In the genomic region with DNA sequence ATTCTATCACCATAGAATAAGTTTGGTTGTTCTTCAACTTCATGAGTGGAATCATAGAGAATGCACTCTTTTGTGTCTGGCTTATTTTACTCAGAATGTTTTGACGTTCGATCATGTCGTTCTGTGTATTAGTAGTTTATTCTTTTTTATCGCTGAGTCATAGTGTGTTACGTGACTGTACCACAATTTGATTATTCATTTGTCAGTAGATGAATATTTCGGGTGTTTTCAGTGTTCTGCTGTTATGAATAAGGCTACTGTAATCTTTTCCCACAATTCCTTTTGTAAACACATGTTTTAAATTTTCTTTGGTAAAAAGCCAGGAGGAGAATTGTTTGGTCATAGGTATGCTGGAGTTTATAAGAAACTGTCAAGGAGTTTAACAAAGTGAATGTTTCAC, we compare ENCODE assay signal across 27 cellular contexts.
A peak's percentile ranks its signal among the peaks of the same experiment; 100 is the strongest.
DNase-seq lines count a peak whose midpoint lies in the region; ATAC-seq and TF ChIP-seq lines count a peak whose summit lies in the region.
"Had no signal": no experiment of that assay in that cellular context is flagged by ENCODE, and none has a peak within 500 bp of the region (broad histone marks: within the 10 kb centered on the region; RNA-seq: fewer than 3 reads in every experiment).

No MANE protein-coding gene starts in this region.

- H3K9me3 Mint-ChIP-seq in mesothelial cell of epicardium (no peaks in the 10 kb centered on the region), GM23338 (no peaks in the 10 kb centered on the region)
- no peaks in the 10 kb centered on the region for H3K9me3 Mint-ChIP-seq in T-helper 2 cell treated with Interferon-gamma antibody and Interleukin-4, amounts not matched to agents 5 μg/mL and 100 μg/mL, for 36 hours
- H3K9me3 Mint-ChIP-seq: activated naive CD4-positive, alpha-beta T cell treated with anti-CD3 and anti-CD28 coated beads for 36 hours; CD4-positive, CD25-positive, alpha-beta regulatory T cell; neural crest cell; stimulated activated naive B cell treated with anti-CD40 and anti-IgM and Interleukin-4, amounts not matched to agents 10 μg/mL and 1 μg/mL and 100 μg/mL, for 72 hours had no signal

- H2AFZ ChIP-seq in GM23338, result no peak overlapping the region

- H3K79me2 ChIP-seq in GM23338 (replicated peaks; ENCODE audit: insufficient read depth), result no peaks in the 10 kb centered on the region

- no peaks in the 10 kb centered on the region for H3F3A ChIP-seq in GM23338 (replicated peaks; ENCODE audit: low read depth)

- H3K27ac ChIP-seq in GM23338 (ENCODE audit: low read depth), result no peak overlapping the region

- H3K9me2 ChIP-seq in GM23338 (ENCODE audit: insufficient read depth), result no peaks in the 10 kb centered on the region

- H3K4me1 Mint-ChIP-seq in mesothelial cell of epicardium (peaks cover 23% of the 10 kb centered on the region), GM23338 (no peaks in the 10 kb centered on the region; the same call in 2 of the 3 replicates)
- no peaks in the 10 kb centered on the region for H3K4me1 Mint-ChIP-seq in T-helper 2 cell treated with Interferon-gamma antibody and Interleukin-4, amounts not matched to agents 5 μg/mL and 100 μg/mL, for 36 hours (ENCODE audit: low read depth)
- H3K4me1 Mint-ChIP-seq: CD4-positive, CD25-positive, alpha-beta regulatory T cell; neural crest cell; stimulated activated naive B cell treated with anti-CD40 and anti-IgM and Interleukin-4, amounts not matched to agents 10 μg/mL and 1 μg/mL and 100 μg/mL, for 72 hours had no signal

- no peaks in the 10 kb centered on the region for H4K20me1 ChIP-seq in GM23338 (replicated peaks; ENCODE audit: insufficient read depth)

- no peaks in the 10 kb centered on the region for H3K36me3 Mint-ChIP-seq in mesothelial cell of epicardium
- no peaks in the 10 kb centered on the region for H3K36me3 Mint-ChIP-seq in T-helper 2 cell treated with Interferon-gamma antibody and Interleukin-4, amounts not matched to agents 5 μg/mL and 100 μg/mL, for 36 hours (ENCODE audit: low read depth)
- no peaks in the 10 kb centered on the region for H3K36me3 Mint-ChIP-seq in GM23338 (ENCODE audit: low read depth)
- H3K36me3 Mint-ChIP-seq: CD4-positive, CD25-positive, alpha-beta regulatory T cell; stimulated activated naive B cell treated with anti-CD40 and anti-IgM and Interleukin-4, amounts not matched to agents 10 μg/mL and 1 μg/mL and 100 μg/mL, for 72 hours had no signal

- H3K4me3 Mint-ChIP-seq in mesothelial cell of epicardium (no peak overlapping the region), GM23338 (no peak overlapping the region)
- H3K4me3 Mint-ChIP-seq in T-helper 2 cell treated with Interferon-gamma antibody and Interleukin-4, amounts not matched to agents 5 μg/mL and 100 μg/mL, for 36 hours, result no peak overlapping the region
- H3K4me3 Mint-ChIP-seq: activated naive CD4-positive, alpha-beta T cell treated with anti-CD3 and anti-CD28 coated beads for 36 hours; CD4-positive, CD25-positive, alpha-beta regulatory T cell; neural crest cell; stimulated activated naive B cell treated with anti-CD40 and anti-IgM and Interleukin-4, amounts not matched to agents 10 μg/mL and 1 μg/mL and 100 μg/mL, for 72 hours had no signal

- no peaks in the 10 kb centered on the region for H3K27me3 ChIP-seq in GM23338 (ENCODE audit: insufficient read depth)

- peak; percentile 33 for DNase-seq in H4 (ENCODE audit: low spot score)
- DNase-seq in amniotic epithelial cell (ENCODE audit: low read depth), result peak; percentile 73
- peak; percentile 54 for DNase-seq in fibroblast of mammary gland (ENCODE audit: low read depth)
- no peak for DNase-seq in mesothelial cell of epicardium (ENCODE audit: low spot score in 2 of 2, unreplicated experiment in 2 of 2)
- DNase-seq in effector CD4-positive, alpha-beta T cell, result no peak
- DNase-seq in T-helper 2 cell treated with Interferon-gamma antibody and Interleukin-4, amounts not matched to agents 5 μg/mL and 100 μg/mL, for 36 hours (ENCODE audit: low spot score), result no peak
- DNase-seq in occipital lobe (lab: John Stamatoyannopoulos, UW), result no peak
- no peak for DNase-seq in GM23338 (ENCODE audit: low spot score)
- DNase-seq: activated CD4-positive, CD25-positive, alpha-beta regulatory T cell treated with anti-CD3 and anti-CD28 coated beads, Interleukin-2, amount 50 U/mL, for 72 hours; activated naive CD4-positive, alpha-beta T cell treated with anti-CD3 and anti-CD28 coated beads for 36 hours; activated T-cell treated with anti-CD3 and anti-CD28 coated beads, Interleukin-2, amount 50 U/mL, for 48 hours; anterior cingulate cortex; CD4-positive, CD25-positive, alpha-beta regulatory T cell; DMS53; effector memory CD4-positive, alpha-beta T cell; GF-D8; Kasumi-1; left ventricle myocardium superior; NCI-H1105; NCI-H2029; NCI-H226; NCI-H774; SHP77; small intestine; stimulated activated CD4-positive, alpha-beta T cell treated with anti-CD3 and anti-CD28 coated beads, Interleukin-2, amount 100 ng/mL, for 24 hours; stimulated activated naive B cell treated with anti-CD40 and anti-IgM and Interleukin-4, amounts not matched to agents 10 μg/mL and 1 μg/mL and 100 μg/mL, for 72 hours had no signal

- H3K27me3 Mint-ChIP-seq in mesothelial cell of epicardium (ENCODE audit: low read depth), result peaks cover 53% of the 10 kb centered on the region
- peaks cover 8% of the 10 kb centered on the region for H3K27me3 Mint-ChIP-seq in T-helper 2 cell treated with Interferon-gamma antibody and Interleukin-4, amounts not matched to agents 5 μg/mL and 100 μg/mL, for 36 hours (ENCODE audit: low read depth)
- H3K27me3 Mint-ChIP-seq in GM23338 (ENCODE audit: insufficient read depth, low read depth, poor library complexity), result no peaks in the 10 kb centered on the region

- H3K4me3 ChIP-seq in fibroblast of mammary gland (ENCODE audit: control insufficient read depth, low read depth, low read length) (no peak overlapping the region), GM23338 (no peak overlapping the region)

- peak overlapping the region; percentile 23 for H3K27ac Mint-ChIP-seq in mesothelial cell of epicardium
- no peak overlapping the region for H3K27ac Mint-ChIP-seq in T-helper 2 cell treated with Interferon-gamma antibody and Interleukin-4, amounts not matched to agents 5 μg/mL and 100 μg/mL, for 36 hours
- H3K27ac Mint-ChIP-seq in GM23338, result no peak overlapping the region
- H3K27ac Mint-ChIP-seq: activated naive CD4-positive, alpha-beta T cell treated with anti-CD3 and anti-CD28 coated beads for 36 hours; CD4-positive, CD25-positive, alpha-beta regulatory T cell; stimulated activated naive B cell treated with anti-CD40 and anti-IgM and Interleukin-4, amounts not matched to agents 10 μg/mL and 1 μg/mL and 100 μg/mL, for 72 hours had no signal

- no peaks in the 10 kb centered on the region for H3K36me3 ChIP-seq in GM23338 (ENCODE audit: insufficient read depth)

- H3K4me1 ChIP-seq in GM23338 (ENCODE audit: insufficient read depth), result no peaks in the 10 kb centered on the region

- ATAC-seq in GM23338, result no peak
- ATAC-seq: left ventricle myocardium superior; stimulated activated naive B cell treated with anti-CD40 and anti-IgM and Interleukin-4, amounts not matched to agents 10 μg/mL and 1 μg/mL and 100 μg/mL, for 72 hours had no signal

- H3K4me2 ChIP-seq in GM23338, result no peak overlapping the region

- TF ChIP-seq CTCF in fibroblast of mammary gland (conservative IDR thresholded peaks at IDR 0.05; ENCODE audit: control insufficient read depth, insufficient read depth, low read depth, low read length) (no peak), mesothelial cell of epicardium (IDR thresholded peaks at IDR 0.05; ENCODE audit: unreplicated experiment) (no peak), GM23338 (conservative IDR thresholded peaks at IDR 0.05; ENCODE audit: low read depth in 2 of 2) (no peak)

TF ChIP-seq in GM23338, 12 proteins besides CTCF, POLR2A, EP300 and RAD21 (continues in another document):
- TF ChIP-seq ZNF114 (CRISPR knock-in tag; IDR thresholded peaks at IDR 0.05) (no peak), POLR2AphosphoS5 (IDR thresholded peaks at IDR 0.05; ENCODE audit: low read depth) (no peak)
- TF ChIP-seq, protein P1, sequence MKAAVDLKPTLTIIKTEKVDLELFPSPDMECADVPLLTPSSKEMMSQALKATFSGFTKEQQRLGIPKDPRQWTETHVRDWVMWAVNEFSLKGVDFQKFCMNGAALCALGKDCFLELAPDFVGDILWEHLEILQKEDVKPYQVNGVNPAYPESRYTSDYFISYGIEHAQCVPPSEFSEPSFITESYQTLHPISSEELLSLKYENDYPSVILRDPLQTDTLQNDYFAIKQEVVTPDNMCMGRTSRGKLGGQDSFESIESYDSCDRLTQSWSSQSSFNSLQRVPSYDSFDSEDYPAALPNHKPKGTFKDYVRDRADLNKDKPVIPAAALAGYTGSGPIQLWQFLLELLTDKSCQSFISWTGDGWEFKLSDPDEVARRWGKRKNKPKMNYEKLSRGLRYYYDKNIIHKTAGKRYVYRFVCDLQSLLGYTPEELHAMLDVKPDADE (IDR thresholded peaks at IDR 0.05), result no peak

Comparison
In these comparisons a context has a peak if more than half of its experiments do, and no peak if none do; other contexts are left out.
1. DNase-seq: peak in H4 (single experiment), amniotic epithelial cell (single experiment) and fibroblast of mammary gland (single experiment); none in mesothelial cell of epicardium (0 of 2), effector CD4-positive, alpha-beta T cell (single experiment), T-helper 2 cell treated with Interferon-gamma antibody and Interleukin-4, amounts not matched to agents 5 μg/mL and 100 μg/mL, for 36 hours (single experiment), occipital lobe (single experiment) and GM23338 (single experiment).